In the genomic region with DNA sequence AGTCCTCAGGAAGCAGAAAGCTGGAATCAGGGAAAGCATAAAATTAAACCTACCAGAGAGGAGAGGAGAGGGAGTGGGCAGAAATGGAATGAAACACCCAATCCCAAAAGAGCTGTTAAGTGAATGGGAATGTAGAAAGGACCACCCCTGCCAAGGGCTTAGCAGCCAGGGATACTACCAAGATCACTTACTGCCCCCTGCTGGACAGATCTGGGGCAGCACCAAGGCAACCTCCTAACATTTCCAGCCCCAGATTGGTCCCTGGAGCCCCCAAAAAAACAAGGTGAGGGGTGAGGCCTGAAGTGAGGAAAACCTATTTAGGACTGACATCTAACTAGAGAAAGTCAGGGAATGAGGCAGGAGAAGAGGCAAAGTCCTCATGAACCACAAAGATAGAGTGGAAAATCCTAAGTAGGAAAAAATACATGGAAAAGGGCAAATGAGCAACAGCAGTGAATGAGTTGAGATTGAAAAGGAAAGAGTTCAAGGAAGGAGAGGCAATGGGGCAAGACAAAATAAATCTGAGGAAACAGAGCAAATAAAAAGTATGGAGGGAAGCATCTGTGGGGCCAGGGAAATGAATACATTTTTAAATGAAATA, we compare ENCODE assay signal across 8 cellular contexts. TPM values are rescaled to one million over a fixed set of nuclear protein-coding genes. Genes with fewer than 3 reads are reported as not detected.
DNase-seq lines count a peak whose midpoint lies in the region; ATAC-seq and TF ChIP-seq lines count a peak whose summit lies in the region.

No MANE protein-coding gene starts in this region.

- BruUV-seq in MCF 10A (replicated peaks; lab: Mats Ljungman, UMichigan), result TSS peak; percentile 34

- CTCF ChIA-PET in MCF 10A (lab: Yijun Ruan, JAX), result interaction anchor here (0.5 to 5.6 kb wide), 26 partner anchors 8 to 1224 kb away, joined by 3 to 56 read pairs (median 4); a partner anchor contains a TSS

- intact Hi-C loops in MCF 10A (cut with micrococcal nuclease), result loop anchor here (1.0 kb wide), 1 partner anchor 83 kb away; no protein-coding TSS in a partner anchor

- no peak overlapping the region for H3K4me3 Mint-ChIP-seq in MCF 10A (ENCODE audit: unreplicated experiment)

- peaks cover 70% of the 10 kb centered on the region for H3K36me3 Mint-ChIP-seq in MCF 10A (ENCODE audit: insufficient read depth, unreplicated experiment)

- no peaks in the 10 kb centered on the region for H3K9me3 Mint-ChIP-seq in MCF 10A (ENCODE audit: unreplicated experiment)

- no peaks in the 10 kb centered on the region for H3K4me1 Mint-ChIP-seq in MCF 10A (ENCODE audit: insufficient read depth, unreplicated experiment)

- H3K27me3 Mint-ChIP-seq in MCF 10A (ENCODE audit: insufficient read depth, unreplicated experiment), result no peaks in the 10 kb centered on the region

- TF ChIP-seq CTCF in WI38 (IDR thresholded peaks at IDR 0.05; ENCODE audit: low read depth, low read length) (peak; percentile 93), MCF 10A (IDR thresholded peaks at IDR 0.05; ENCODE audit: unreplicated experiment) (peak; percentile 77)

- no peak overlapping the region for H3K4me3 ChIP-seq in WI38 (ENCODE audit: low read depth, low read length)

- no peak overlapping the region for H3K27ac Mint-ChIP-seq in MCF 10A (ENCODE audit: low read depth, unreplicated experiment)

- no peak for ATAC-seq in GM21786 (IDR thresholded peaks at IDR 0.05; ENCODE audit: unreplicated experiment)

- DNase-seq in NCI-H2107 (lab: John Stamatoyannopoulos, UW) (peak; percentile 4), NCI-H2107 treated with DMSO at 0.1 percent for 48 hours (lab: John Stamatoyannopoulos, UW; ENCODE audit: unreplicated experiment) (no peak), NCI-H128 (lab: John Stamatoyannopoulos, UW; ENCODE audit: unreplicated experiment) (peak; percentile 56), MCF 10A (ENCODE audit: unreplicated experiment) (peak; percentile 62), islet precursor cell (peak; percentile 86)
- peak; percentile 79 to 84 for DNase-seq in stimulated activated CD4-positive, alpha-beta T cell treated with anti-CD3 and anti-CD28 coated beads, Interleukin-1b, Interleukin-23, amount 100 ng/mL, for 4 hours (ENCODE audit: low read depth in 2 of 2)

- POLR2A ChIA-PET in MCF 10A (lab: Yijun Ruan, JAX), result interaction anchor here (1.1 to 1.3 kb wide), 2 partner anchors 84 to 110 kb away, joined by 3 to 11 read pairs; a partner anchor contains a TSS

RNA-seq across cellular contexts. Expression of a gene that starts 11.2 kb away (rescaled TPM):
- 11.0 and 13.1 TPM in 2 replicates for total RNA-seq in MCF 10A (2022)

RNA-seq across cellular contexts. Expression of a gene that starts 20.8 kb away (rescaled TPM):
- total RNA-seq in MCF 10A (2022), result 117 and 129 TPM in 2 replicates

RNA-seq across cellular contexts. Expression of a gene that starts 35.1 kb away (rescaled TPM):
- 1.1 TPM in 1 of 2 replicates, not detected in the other for total RNA-seq in MCF 10A (2022)

RNA-seq across cellular contexts. Expression of a gene that starts 41.6 kb away (rescaled TPM):
- not detected in 2 replicates for total RNA-seq in MCF 10A (2022)
